1 cellular context compared by ENCODE assay signal in the genomic region with DNA sequence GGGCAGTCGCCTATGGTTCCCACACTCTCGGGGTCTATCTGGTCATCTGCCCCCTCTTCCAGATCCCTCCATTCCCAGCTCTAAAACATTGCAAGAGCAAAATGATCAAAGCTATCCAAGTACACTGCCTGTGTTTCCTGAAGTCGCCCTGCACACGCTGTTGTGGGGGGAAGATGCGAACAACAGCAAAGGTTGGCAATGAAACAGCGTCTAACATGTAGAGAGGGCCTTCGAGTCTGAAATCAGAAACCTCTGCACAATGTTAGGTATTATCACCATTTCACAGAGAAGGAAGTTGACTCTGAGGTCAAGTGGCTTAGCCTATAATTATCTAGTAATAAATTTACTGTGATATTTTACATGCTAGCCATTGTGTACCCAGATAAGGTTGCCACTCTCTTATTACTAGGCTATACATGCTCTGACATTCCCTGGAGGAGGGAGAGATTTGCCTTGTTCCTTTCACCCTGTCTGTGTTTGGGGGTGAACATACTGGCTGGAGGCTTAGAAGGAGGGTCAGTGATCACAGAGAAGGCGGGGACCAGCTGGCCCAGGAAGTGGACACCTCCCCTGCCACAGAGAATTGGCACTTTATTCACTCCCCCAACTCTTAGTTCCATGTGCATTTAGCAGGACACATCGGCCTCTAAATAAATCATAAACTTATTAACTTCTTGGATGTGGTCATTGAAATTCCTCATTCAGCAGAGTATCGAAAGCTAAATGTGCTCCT.
TF ChIP-seq lines count a peak whose summit lies in the region.

No MANE protein-coding gene starts in this region.

TF ChIP-seq in HEK293, 187 proteins besides CTCF, POLR2A, EP300 and RAD21 (continued from another document):
- no peak for TF ChIP-seq ZNF324 (tag by site-specific recombination; IDR thresholded peaks at IDR 0.05)
- peak; percentile 39; the same call in 1 of the 2 replicates for TF ChIP-seq GFI1B (tag by site-specific recombination; IDR thresholded peaks at IDR 0.05)
- peak; percentile 20; the same call in 1 of the 2 replicates for TF ChIP-seq ZNF596 (tag by site-specific recombination; IDR thresholded peaks at IDR 0.05)
- TF ChIP-seq ZBTB7A (tag by site-specific recombination; IDR thresholded peaks at IDR 0.05; ENCODE audit: low read depth), result no peak
- no peak for TF ChIP-seq ZNF514 (tag by site-specific recombination; IDR thresholded peaks at IDR 0.05)
- TF ChIP-seq ZNF211 (tag by site-specific recombination; IDR thresholded peaks at IDR 0.05; ENCODE audit: low read depth), result no peak
- TF ChIP-seq ZNF335 (tag by site-specific recombination; conservative IDR thresholded peaks at IDR 0.05), result peak; percentile 62
